ENCODE assay signal across 20 cellular contexts in genomic region chr4:98664959-98665358, GRCh38. TPM values are rescaled to one million over a fixed set of nuclear protein-coding genes. Genes with fewer than 3 reads are reported as not detected.
DNase-seq lines count a peak whose midpoint lies in the region; ATAC-seq lines count a peak whose summit lies in the region.
"Had no signal": no experiment of that assay in that cellular context is flagged by ENCODE, and none has a peak within 500 bp of the region (broad histone marks: within the 10 kb centered on the region; RNA-seq: fewer than 3 reads in every experiment).

No MANE protein-coding gene starts in this region.

- H3K9ac ChIP-seq in mesendoderm (ENCODE audit: low read length): no peak overlapping the region

- no peaks in the 10 kb centered on the region for H3K27me3 ChIP-seq in mesendoderm (ENCODE audit: insufficient read depth, low read length, poor library complexity)
- H3K27me3 ChIP-seq: esophagus muscularis mucosa had no signal

- no peak overlapping the region for H3K4me2 ChIP-seq in mesendoderm (ENCODE audit: low read length)
- H3K4me2 ChIP-seq: A549 had no signal

- no peaks in the 10 kb centered on the region for H3K79me2 ChIP-seq in mesendoderm (ENCODE audit: control insufficient read depth, insufficient read depth, low read length)

- H3K27me3 Mint-ChIP-seq in activated CD4-positive, alpha-beta memory T cell treated with anti-CD3 and anti-CD28 coated beads for 36 hours: no peaks in the 10 kb centered on the region

- POLR2A ChIA-PET in activated CD4-positive, alpha-beta memory T cell treated with anti-CD3 and anti-CD28 coated beads for 36 hours (lab: Charles Lee): no interaction called here

- no peak overlapping the region for H3K23ac ChIP-seq in mesendoderm (ENCODE audit: low read length)

- peaks cover 2% of the 10 kb centered on the region for H3K36me3 Mint-ChIP-seq in activated CD4-positive, alpha-beta memory T cell treated with anti-CD3 and anti-CD28 coated beads for 36 hours

- no peak overlapping the region for H2BK5ac ChIP-seq in mesendoderm (ENCODE audit: low read length)

- no peak overlapping the region for H2BK120ac ChIP-seq in mesendoderm (ENCODE audit: low read depth, low read length)

- peaks cover 48% of the 10 kb centered on the region for H3K4me1 Mint-ChIP-seq in activated CD4-positive, alpha-beta memory T cell treated with anti-CD3 and anti-CD28 coated beads for 36 hours (ENCODE audit: low read depth)

- no peak overlapping the region for H4K8ac ChIP-seq in mesendoderm (ENCODE audit: low read depth, low read length)

- no peak overlapping the region for H3K27ac ChIP-seq in mesendoderm (ENCODE audit: low read depth, low read length)
- H3K27ac ChIP-seq: A549, esophagus muscularis mucosa, neutrophil had no signal

- H3K79me1 ChIP-seq in mesendoderm (ENCODE audit: low read length): no peaks in the 10 kb centered on the region

- H3K4me3 ChIP-seq in mesendoderm (ENCODE audit: low read length): no peak overlapping the region
- H3K4me3 ChIP-seq: A549, esophagus muscularis mucosa had no signal

- H3K18ac ChIP-seq in mesendoderm (ENCODE audit: low read length): no peak overlapping the region

- intact Hi-C loops in activated CD4-positive, alpha-beta memory T cell treated with anti-CD3 and anti-CD28 coated beads for 36 hours (cut with micrococcal nuclease): loop anchor here (5.0 to 10.0 kb wide), 3 partner anchors 383 to 1190 kb away; partner anchors contain the start of gene RAP1GDS1

- no peak overlapping the region for H4K5ac ChIP-seq in mesendoderm (ENCODE audit: low read length)

- H3K4me3 Mint-ChIP-seq in activated CD4-positive, alpha-beta memory T cell treated with anti-CD3 and anti-CD28 coated beads for 36 hours: no peak overlapping the region
- H3K4me3 Mint-ChIP-seq: activated CD4-positive, alpha-beta T cell treated with anti-CD3 and anti-CD28 coated beads, Interleukin-2, amount 10 ng/mL, durations not matched to agents 7 days and 5 days; stimulated activated effector memory CD8-positive, alpha-beta T cell treated with anti-CD3 and anti-CD28 coated beads, Interleukin-12 subunit alpha, Interleukin-12 subunit beta, amount 100 ng/mL, for 72 hours had no signal

- H2BK15ac ChIP-seq in mesendoderm (replicated peaks; ENCODE audit: low read depth): no peak overlapping the region

- no CpG with 5 or more reads among the region's 4 CpGs for WGBS in mesendoderm (ENCODE audit: extremely low coverage, insufficient coverage, low lambda C conversion rate)

- peaks cover 6% of the 10 kb centered on the region for H3K9me3 Mint-ChIP-seq in activated CD4-positive, alpha-beta memory T cell treated with anti-CD3 and anti-CD28 coated beads for 36 hours
- H3K9me3 Mint-ChIP-seq: stimulated activated effector memory CD8-positive, alpha-beta T cell treated with anti-CD3 and anti-CD28 coated beads, Interleukin-12 subunit alpha, Interleukin-12 subunit beta, amount 100 ng/mL, for 72 hours had no signal

- no peaks in the 10 kb centered on the region for H3K36me3 ChIP-seq in mesendoderm (ENCODE audit: control insufficient read depth, insufficient read depth, low read length)
- H3K36me3 ChIP-seq: esophagus muscularis mucosa, neutrophil had no signal

- in situ Hi-C loops in G401 (cut with HindIII; ENCODE audit: low sequenced_read_pairs): no loop called here

- DNase-seq in NCI-H82 (lab: John Stamatoyannopoulos, UW) (peak; percentile 7), NCI-H82 treated with DMSO at 0.1 percent for 48 hours (lab: John Stamatoyannopoulos, UW; ENCODE audit: unreplicated experiment) (no peak), G401 (ENCODE audit: low spot score) (peak; percentile 75), mesendoderm (peak; percentile 49), NOMO-1 (lab: John Stamatoyannopoulos, UW; ENCODE audit: unreplicated experiment in 2 of 2) (no peak)
- no peak for DNase-seq in activated CD4-positive, alpha-beta memory T cell treated with anti-CD3 and anti-CD28 coated beads for 36 hours
- DNase-seq: activated CD4-positive, alpha-beta T cell treated with anti-CD3 and anti-CD28 coated beads, Interleukin-2, amount 10 ng/mL, durations not matched to agents 7 days and 5 days; activated T-cell treated with anti-CD3 and anti-CD28 coated beads, Interleukin-2, amount 50 U/mL, for 48 hours; amygdala; IMR-90; NCI-H1930; NCI-H510A treated with DMSO at 0.1 percent for 48 hours; stimulated activated CD4-positive, alpha-beta T cell treated with anti-CD3 and anti-CD28 coated beads, Interleukin-15, amount 100 ng/mL, for 24 hours had no signal

- no peak overlapping the region for H3K56ac ChIP-seq in mesendoderm (ENCODE audit: low read length)

- H2AK5ac ChIP-seq in mesendoderm (ENCODE audit: low read length): no peak overlapping the region

- H3K4me1 ChIP-seq in mesendoderm (ENCODE audit: control insufficient read depth, low read depth, low read length): no peaks in the 10 kb centered on the region

- H3K4ac ChIP-seq in mesendoderm (ENCODE audit: low read depth, low read length): no peak overlapping the region

- CTCF ChIA-PET in activated CD4-positive, alpha-beta memory T cell treated with anti-CD3 and anti-CD28 coated beads for 36 hours (lab: Charles Lee): no interaction called here

- no peak for ATAC-seq in GM18909 (IDR thresholded peaks at IDR 0.05; ENCODE audit: poor library complexity, unreplicated experiment)
- no peak for ATAC-seq in GM21786 (IDR thresholded peaks at IDR 0.05; ENCODE audit: unreplicated experiment)
- ATAC-seq: A549; HCT116; stimulated activated effector memory CD8-positive, alpha-beta T cell treated with anti-CD3 and anti-CD28 coated beads, Interleukin-12 subunit alpha, Interleukin-12 subunit beta, amount 100 ng/mL, for 72 hours had no signal

- H3K27ac Mint-ChIP-seq in activated CD4-positive, alpha-beta memory T cell treated with anti-CD3 and anti-CD28 coated beads for 36 hours: peak overlapping the region; percentile 66
- H3K27ac Mint-ChIP-seq: stimulated activated effector memory CD8-positive, alpha-beta T cell treated with anti-CD3 and anti-CD28 coated beads, Interleukin-12 subunit alpha, Interleukin-12 subunit beta, amount 100 ng/mL, for 72 hours had no signal

RNA-seq across cellular contexts. Expression of gene TSPAN5, which starts 6.5 kb away (rescaled TPM):
- not detected in 2 replicates for total RNA-seq in G401 (2014; rRNA removed; shearing (Covaris generic))
- total RNA-seq in activated CD4-positive, alpha-beta memory T cell treated with anti-CD3 and anti-CD28 coated beads for 36 hours: 10 to 100 TPM; 19.2 to 20.4 TPM
- 5.9 TPM for polyA plus RNA-seq in mesendoderm (2013, experiment 1 of 2)
- 6.0 TPM for polyA plus RNA-seq in mesendoderm (2013, experiment 2 of 2)

Comparison
In these comparisons a context has a peak if more than half of its experiments do, and no peak if none do; other contexts are left out.
1. DNase-seq: peak in NCI-H82 (single experiment), G401 (single experiment) and mesendoderm (single experiment); none in NCI-H82 treated with DMSO at 0.1 percent for 48 hours (single experiment), activated CD4-positive, alpha-beta memory T cell treated with anti-CD3 and anti-CD28 coated beads for 36 hours (single experiment) and NOMO-1 (0 of 2).
2. RNA of gene TSPAN5, which starts 6.5 kb away (total RNA-seq): 19.2 to 20.4 TPM in activated CD4-positive, alpha-beta memory T cell treated with anti-CD3 and anti-CD28 coated beads for 36 hours; not detected in G401; every median in the first group is over 10 times any median in the second.